In genomic region chr5:199821-200645, GRCh38 we compare ENCODE assay signal across 23 cellular contexts. TPM values are rescaled to one million over a fixed set of nuclear protein-coding genes. Genes with fewer than 3 reads are reported as not detected.
"Had no signal": no experiment of that assay in that cellular context is flagged by ENCODE, and none has a peak within 500 bp of the region (broad histone marks: within the 10 kb centered on the region; RNA-seq: fewer than 3 reads in every experiment).

No MANE protein-coding gene starts in this region.

- DNase-seq: activated CD4-positive, alpha-beta T cell treated with anti-CD3 and anti-CD28 coated beads for 36 hours; activated CD8-positive, alpha-beta memory T cell treated with anti-CD3 and anti-CD28 coated beads, Interleukin-2, amount 50 U/mL, for 4 hours; activated CD8-positive, alpha-beta T cell treated with anti-CD3 and anti-CD28 coated beads for 36 hours; activated naive CD4-positive, alpha-beta T cell; activated naive CD8-positive, alpha-beta T cell treated with anti-CD3 and anti-CD28 coated beads, Interleukin-2, amount 50 U/mL, for 24 hours; activated T-cell treated with anti-CD3 and anti-CD28 coated beads, Interleukin-2, amount 50 U/mL, for 72 hours; effector CD8-positive, alpha-beta T cell; gastrocnemius medialis; stimulated activated CD4-positive, alpha-beta T cell treated with anti-CD3 and anti-CD28 coated beads, Interleukin-15, amount 100 ng/mL, for 24 hours; stimulated activated CD4-positive, alpha-beta T cell treated with anti-CD3 and anti-CD28 coated beads, Interleukin-4, amount 100 ng/mL, for 24 hours; T1000; testis had no signal

- H3K36me3 Mint-ChIP-seq: natural killer cell treated with Interleukin-12 subunit alpha and Interleukin-12 subunit beta and Interleukin-15 and Interleukin-18, amount 100 ng/mL, for 72 hours had no signal

- H3K9me3 ChIP-seq: ascending aorta, gastrocnemius medialis, testis had no signal

- H3K4me2 ChIP-seq: hepatocyte had no signal

- H3K27me3 Mint-ChIP-seq: activated CD4-positive, alpha-beta T cell treated with anti-CD3 and anti-CD28 coated beads for 36 hours; activated CD8-positive, alpha-beta T cell treated with anti-CD3 and anti-CD28 coated beads for 36 hours; activated naive CD8-positive, alpha-beta T cell treated with anti-CD3 and anti-CD28 coated beads, Interleukin-2, amount 50 U/mL, for 24 hours; memory B cell; natural killer cell treated with Interleukin-12 subunit alpha and Interleukin-12 subunit beta and Interleukin-15 and Interleukin-18, amount 100 ng/mL, for 72 hours; stimulated activated naive CD8-positive, alpha-beta T cell treated with anti-CD3 and anti-CD28 coated beads, Interleukin-15, Interleukin-2, amounts not matched to agents 100 ng/mL and 50 ng/mL, for 24 hours had no signal

- H2AFZ ChIP-seq: hepatocyte had no signal

- ATAC-seq: activated CD4-positive, alpha-beta T cell treated with anti-CD3 and anti-CD28 coated beads for 36 hours; activated CD8-positive, alpha-beta T cell treated with anti-CD3 and anti-CD28 coated beads for 36 hours; activated naive CD8-positive, alpha-beta T cell treated with anti-CD3 and anti-CD28 coated beads, Interleukin-2, amount 50 U/mL, for 24 hours; activated T-cell treated with anti-CD3 and anti-CD28 coated beads, Interleukin-2, amount 50 U/mL, for 72 hours; gastrocnemius medialis; natural killer cell treated with Interleukin-12 subunit alpha and Interleukin-12 subunit beta and Interleukin-15 and Interleukin-18, amount 100 ng/mL, for 72 hours had no signal

- H3K4me3 ChIP-seq: ascending aorta, coronary artery, gastrocnemius medialis, hepatocyte, testis had no signal

- H3K9me3 Mint-ChIP-seq: activated CD8-positive, alpha-beta T cell treated with anti-CD3 and anti-CD28 coated beads for 36 hours; activated naive CD8-positive, alpha-beta T cell treated with anti-CD3 and anti-CD28 coated beads, Interleukin-2, amount 50 U/mL, for 24 hours; activated T-cell treated with anti-CD3 and anti-CD28 coated beads, Interleukin-2, amount 50 U/mL, for 72 hours; memory B cell; natural killer cell treated with Interleukin-12 subunit alpha and Interleukin-12 subunit beta and Interleukin-15 and Interleukin-18, amount 100 ng/mL, for 72 hours; stimulated activated naive CD8-positive, alpha-beta T cell treated with anti-CD3 and anti-CD28 coated beads, Interleukin-15, Interleukin-2, amounts not matched to agents 100 ng/mL and 50 ng/mL, for 24 hours had no signal

- H3K27me3 ChIP-seq: ascending aorta, gastrocnemius medialis, hepatocyte, testis had no signal

- H3K4me1 Mint-ChIP-seq: activated CD4-positive, alpha-beta T cell treated with anti-CD3 and anti-CD28 coated beads for 36 hours; activated naive CD8-positive, alpha-beta T cell treated with anti-CD3 and anti-CD28 coated beads, Interleukin-2, amount 50 U/mL, for 24 hours had no signal

- H3K27ac Mint-ChIP-seq: activated CD4-positive, alpha-beta T cell treated with anti-CD3 and anti-CD28 coated beads for 36 hours; activated CD8-positive, alpha-beta T cell treated with anti-CD3 and anti-CD28 coated beads for 36 hours; activated naive CD8-positive, alpha-beta T cell treated with anti-CD3 and anti-CD28 coated beads, Interleukin-2, amount 50 U/mL, for 24 hours; activated T-cell treated with anti-CD3 and anti-CD28 coated beads, Interleukin-2, amount 50 U/mL, for 72 hours; memory B cell; natural killer cell treated with Interleukin-12 subunit alpha and Interleukin-12 subunit beta and Interleukin-15 and Interleukin-18, amount 100 ng/mL, for 72 hours; stimulated activated naive CD8-positive, alpha-beta T cell treated with anti-CD3 and anti-CD28 coated beads, Interleukin-15, Interleukin-2, amounts not matched to agents 100 ng/mL and 50 ng/mL, for 24 hours had no signal

- H3K27ac ChIP-seq: ascending aorta, coronary artery, epithelial cell of prostate, gastrocnemius medialis, hepatocyte, testis, VCaP had no signal

- H3K4me1 ChIP-seq: ascending aorta, testis had no signal

- H3K4me3 Mint-ChIP-seq: activated CD4-positive, alpha-beta T cell treated with anti-CD3 and anti-CD28 coated beads for 36 hours; activated CD8-positive, alpha-beta T cell treated with anti-CD3 and anti-CD28 coated beads for 36 hours; activated naive CD8-positive, alpha-beta T cell treated with anti-CD3 and anti-CD28 coated beads, Interleukin-2, amount 50 U/mL, for 24 hours; activated T-cell treated with anti-CD3 and anti-CD28 coated beads, Interleukin-2, amount 50 U/mL, for 72 hours; memory B cell; natural killer cell treated with Interleukin-12 subunit alpha and Interleukin-12 subunit beta and Interleukin-15 and Interleukin-18, amount 100 ng/mL, for 72 hours; stimulated activated naive CD8-positive, alpha-beta T cell treated with anti-CD3 and anti-CD28 coated beads, Interleukin-15, Interleukin-2, amounts not matched to agents 100 ng/mL and 50 ng/mL, for 24 hours had no signal

RNA-seq across cellular contexts. Expression of gene LRRC14B, which starts 8.7 kb away (rescaled TPM):
- total RNA-seq: activated T-cell treated with anti-CD3 and anti-CD28 coated beads, Interleukin-2, amount 50 U/mL, for 72 hours; ascending aorta; hepatocyte; natural killer cell treated with Interleukin-12 subunit alpha and Interleukin-12 subunit beta and Interleukin-15 and Interleukin-18, amount 100 ng/mL, for 72 hours; osteocyte; pulmonary artery endothelial cell had no signal
- polyA plus RNA-seq: urinary bladder had no signal
